ENCODE assay signal across 9 cellular contexts in genomic region chr2:85308951-85309555, GRCh38. TPM values are rescaled to one million over a fixed set of nuclear protein-coding genes. Genes with fewer than 3 reads are reported as not detected.
DNase-seq lines count a peak whose midpoint lies in the region; ATAC-seq, FAIRE-seq and TF ChIP-seq lines count a peak whose summit lies in the region.
"Had no signal": no experiment of that assay in that cellular context is flagged by ENCODE, and none has a peak within 500 bp of the region (broad histone marks: within the 10 kb centered on the region; RNA-seq: fewer than 3 reads in every experiment).

No MANE protein-coding gene starts in this region.

- intact Hi-C loops in kidney (cut with DNase I): loop anchor here (10.0 kb wide), 1 partner anchor 244 kb away; no protein-coding TSS in a partner anchor

- peak overlapping the region; percentile 65 to 76 for H3K27ac ChIP-seq in kidney (ENCODE audit: low read depth in 2 of 2, low read length in 2 of 2)
- peak overlapping the region; percentile 10 for H3K27ac ChIP-seq in subcutaneous abdominal adipose tissue (ENCODE audit: low read depth, low read length)

- H3K4me1 ChIP-seq in kidney (ENCODE audit: control insufficient read depth in 1 of 2, insufficient read depth in 1 of 2, low read depth in 1 of 2, low read length in 2 of 2) (peaks cover 12% of the 10 kb centered on the region in 2 donors), subcutaneous abdominal adipose tissue (ENCODE audit: control insufficient read depth in 5 of 5, insufficient read depth in 5 of 5, low read length in 5 of 5) (peaks cover 0 to 28% (median 18%) of the 10 kb centered on the region in 5 donors)

- peaks cover 2% of the 10 kb centered on the region for H3K36me3 Mint-ChIP-seq in IgD-negative memory B cell
- peaks cover 2% of the 10 kb centered on the region for H3K36me3 Mint-ChIP-seq in activated naive CD8-positive, alpha-beta T cell

- ATAC-seq in GM18867 (IDR thresholded peaks at IDR 0.05; ENCODE audit: unreplicated experiment): no peak

- DNase-seq in COR-L47 (lab: John Stamatoyannopoulos, UW): peak; percentile 90
- DNase-seq in kidney: peak; percentile 95
- DNase-seq in mesenteric fat pad (ENCODE audit: low spot score): no peak
- no peak for DNase-seq in HUDEP-2 (lab: John Stamatoyannopoulos, UW; ENCODE audit: unreplicated experiment in 76 of 76)

- H3K9me3 Mint-ChIP-seq in IgD-negative memory B cell: no peaks in the 10 kb centered on the region
- no peaks in the 10 kb centered on the region for H3K9me3 Mint-ChIP-seq in activated naive CD8-positive, alpha-beta T cell (ENCODE audit: low read depth)

- no peak for FAIRE-seq in kidney (lab: Jason Lieb, UNC)
- FAIRE-seq: endometrium had no signal

- peak overlapping the region in 1 of 2 donors; percentile 34 for H3K9ac ChIP-seq in kidney (ENCODE audit: low read length in 2 of 2)
- peak overlapping the region in 1 of 5 donors; percentile 12 for H3K9ac ChIP-seq in subcutaneous abdominal adipose tissue (ENCODE audit: low read length in 5 of 5)

- TF ChIP-seq CTCF in kidney (IDR thresholded peaks at IDR 0.05; ENCODE audit: borderline replicate concordance, extremely low read depth, insufficient read depth): no peak

- H3K4me3 Mint-ChIP-seq in IgD-negative memory B cell: peak overlapping the region in 3 of 4 donors; percentile 34 to 85 (median 72)
- H3K4me3 Mint-ChIP-seq in activated naive CD8-positive, alpha-beta T cell: peak overlapping the region; percentile 83

- no peaks in the 10 kb centered on the region for H3K27me3 ChIP-seq in subcutaneous abdominal adipose tissue (ENCODE audit: control insufficient read depth in 5 of 5, insufficient read depth in 4 of 5, low read length in 5 of 5)

- H3K9me3 ChIP-seq in kidney (ENCODE audit: control insufficient read depth in 1 of 2, low read length in 2 of 2) (no peaks in the 10 kb centered on the region), subcutaneous abdominal adipose tissue (ENCODE audit: control insufficient read depth in 5 of 5, low read length in 5 of 5) (no peaks in the 10 kb centered on the region)

- H3K4me1 Mint-ChIP-seq in IgD-negative memory B cell: peaks cover 8 to 22% (median 14%) of the 10 kb centered on the region in 3 donors
- H3K4me1 Mint-ChIP-seq in activated naive CD8-positive, alpha-beta T cell (ENCODE audit: low read depth): peaks cover 49% of the 10 kb centered on the region

- H3K36me3 ChIP-seq in kidney (ENCODE audit: control insufficient read depth in 1 of 2, insufficient read depth in 2 of 2, low read length in 2 of 2) (no peaks in the 10 kb centered on the region), subcutaneous abdominal adipose tissue (ENCODE audit: control insufficient read depth in 5 of 5, insufficient read depth in 5 of 5, low read length in 5 of 5) (peaks cover 0 to 51% (median 47%) of the 10 kb centered on the region in 5 donors)

- H3K4me3 ChIP-seq in kidney (ENCODE audit: low read length in 2 of 2) (peak overlapping the region; percentile 52 to 63), subcutaneous abdominal adipose tissue (ENCODE audit: low read depth in 1 of 5, low read length in 5 of 5) (peak overlapping the region in 1 of 5 donors; percentile 8)

- H3K27ac Mint-ChIP-seq in IgD-negative memory B cell: peak overlapping the region; percentile 9 to 90 (median 89)
- H3K27ac Mint-ChIP-seq in activated naive CD8-positive, alpha-beta T cell: peak overlapping the region; percentile 90

- H3K27me3 Mint-ChIP-seq in IgD-negative memory B cell: peaks cover 1% of the 10 kb centered on the region
- no peaks in the 10 kb centered on the region for H3K27me3 Mint-ChIP-seq in activated naive CD8-positive, alpha-beta T cell

RNA-seq across cellular contexts. Expression of gene TGOLN2, which starts 18.7 kb away (rescaled TPM):
- 86.7 TPM for polyA plus RNA-seq in IgD-negative memory B cell
- 175 TPM for total RNA-seq in kidney
- polyA plus RNA-seq in kidney (ENCODE audit: insufficient read depth, low read depth, low replicate concordance): 71.8 TPM
- total RNA-seq in mesenteric fat pad: 128 TPM

RNA-seq across cellular contexts. Expression of gene RETSAT, which starts 45.3 kb away (rescaled TPM):
- polyA plus RNA-seq in IgD-negative memory B cell (10.6 TPM), kidney (ENCODE audit: insufficient read depth, low read depth, low replicate concordance) (42.9 TPM)
- total RNA-seq in kidney (53.9 TPM), mesenteric fat pad (554 TPM)

RNA-seq across cellular contexts. Expression of gene ELMOD3, which starts 45.5 kb away (rescaled TPM):
- 16.0 TPM for polyA plus RNA-seq in IgD-negative memory B cell
- 15.3 TPM for total RNA-seq in kidney
- polyA plus RNA-seq in kidney (ENCODE audit: insufficient read depth, low read depth, low replicate concordance): 17.0 TPM
- total RNA-seq in mesenteric fat pad: 47.7 TPM

Comparison
In these comparisons a context has a peak if more than half of its experiments do, and no peak if none do; other contexts are left out.
1. DNase-seq: peak in COR-L47 (single experiment) and kidney (single experiment); none in mesenteric fat pad (single experiment) and HUDEP-2 (0 of 76).
2. RNA of gene RETSAT, which starts 45.3 kb away (total RNA-seq): 554 TPM in mesenteric fat pad (single experiment); 53.9 TPM in kidney (single experiment); every median in the first group is over 10 times any median in the second.